8 cellular contexts compared by ENCODE assay signal in genomic region chr16:8236816-8237215, GRCh38.
"Had no signal": no experiment of that assay in that cellular context is flagged by ENCODE, and none has a peak within 500 bp of the region (broad histone marks: within the 10 kb centered on the region; RNA-seq: fewer than 3 reads in every experiment).

No MANE protein-coding gene starts in this region.

- H3K27ac Mint-ChIP-seq: GM23338, H9, HFFc6 had no signal

- H3K9ac ChIP-seq: GM23248 had no signal

- H3K27ac ChIP-seq: GM23248 had no signal

- H3K9me3 ChIP-seq: HAP-1 had no signal

- H3K4me3 Mint-ChIP-seq: GM23338, H9, HFFc6 had no signal

- H3K4me2 ChIP-seq: GM23338 had no signal

- H3K4me1 Mint-ChIP-seq: GM23338 had no signal

- DNase-seq: GM23248, GOT3, H7, H9, HCEC 1CT, HFFc6 had no signal

- H3K4me1 ChIP-seq: HAP-1 had no signal

- H2AFZ ChIP-seq: GM23248, GM23338 had no signal

- H3K9me3 Mint-ChIP-seq: GM23338, H9 had no signal

- H3K4me3 ChIP-seq: GM23248, GM23338, HAP-1 had no signal

- H3K36me3 ChIP-seq: HAP-1 had no signal
